In genomic region chr10:119029613-119030420, GRCh38 we compare ENCODE assay signal across 8 cellular contexts. TPM values are rescaled to one million over a fixed set of nuclear protein-coding genes. Genes with fewer than 3 reads are reported as not detected.
DNase-seq lines count a peak whose midpoint lies in the region; ATAC-seq and TF ChIP-seq lines count a peak whose summit lies in the region.

NANOS1 (plus strand) TSS chr10:119029714; CDS start chr10:119029802, 88 bp downstream.

- under 1% methylated on average over 136 of the region's 136 CpGs for WGBS in HUES64
- 2% methylated on average over 47 of the region's 136 CpGs for whole genome bisulfite sequencing in prostate gland

- H3K36me3 ChIP-seq in DND-41 (ENCODE audit: insufficient read depth, low read length), result peaks cover 35% of the 10 kb centered on the region
- H3K36me3 ChIP-seq in HUES64 (ENCODE audit: insufficient read depth, low read length), result peaks cover 26% of the 10 kb centered on the region
- peaks cover 0 to 10% of the 10 kb centered on the region in 2 donors for H3K36me3 ChIP-seq in prostate gland

- H3K79me2 ChIP-seq in DND-41 (ENCODE audit: insufficient read depth, low read length), result peaks cover 39% of the 10 kb centered on the region

- H3K27ac ChIP-seq in DND-41 (ENCODE audit: low read length) (peak within 1 kb of the TSS; percentile 53), HUES64 (ENCODE audit: low read depth, low read length) (peak within 1 kb of the TSS; percentile 46; the same call in 1 of the 2 replicates), prostate gland (peak within 1 kb of the TSS; percentile 53 to 67)

- peak within 1 kb of the TSS; percentile 71 for H3K9ac ChIP-seq in DND-41 (ENCODE audit: low read depth, low read length)
- peak within 1 kb of the TSS; percentile 42 for H3K9ac ChIP-seq in HUES64 (ENCODE audit: low read depth, low read length)

- peaks cover 33% of the 10 kb centered on the region for H3K36me3 Mint-ChIP-seq in activated T-cell treated with anti-CD3 and anti-CD28 coated beads, Interleukin-2, amount 50 U/mL, for 24 hours (ENCODE audit: low read depth)

- H3K27ac Mint-ChIP-seq in activated T-cell treated with anti-CD3 and anti-CD28 coated beads, Interleukin-2, amount 50 U/mL, for 24 hours, result peak within 1 kb of the TSS; percentile 52

- no peak for TF ChIP-seq CTCF in DND-41 (IDR thresholded peaks at IDR 0.05; ENCODE audit: borderline replicate concordance, extremely low read depth, low read length, poor library complexity, severe bottlenecking)
- TF ChIP-seq CTCF in prostate gland (IDR thresholded peaks at IDR 0.05), result no peak

- H4K20me1 ChIP-seq in DND-41 (ENCODE audit: insufficient read depth, low read length), result peaks cover 30% of the 10 kb centered on the region; the same call in 1 of the 2 replicates

- H3K4me2 ChIP-seq in DND-41 (ENCODE audit: insufficient read depth, low read length), result peak within 1 kb of the TSS; percentile 65

- DNase-seq in DND-41 (peak; percentile 68), head of caudate nucleus (peak in 27 of 42 donors; percentile 11 to 57 (median 34)), prostate gland (ENCODE audit: low spot score) (no peak), kidney tubule cell (ENCODE audit: low spot score) (no peak), RKO (ENCODE audit: low spot score) (no peak)
- peak; percentile 71 for DNase-seq in activated T-cell treated with anti-CD3 and anti-CD28 coated beads, Interleukin-2, amount 50 U/mL, for 24 hours

- intact Hi-C loops in head of caudate nucleus (cut with DNase I), result no loop called here
- intact Hi-C loops in prostate gland (cut with DNase I), result loop anchor here (5.0 kb wide), 3 partner anchors 228 to 458 kb away; no protein-coding TSS in a partner anchor

- peak within 1 kb of the TSS; percentile 62 for H3K4me3 Mint-ChIP-seq in activated T-cell treated with anti-CD3 and anti-CD28 coated beads, Interleukin-2, amount 50 U/mL, for 24 hours

- no peak for TF ChIP-seq POLR2A in prostate gland (IDR thresholded peaks at IDR 0.05)

- peak; percentile 27 for ATAC-seq in DND-41 (ENCODE audit: insufficient read depth, low read depth)
- ATAC-seq in GM21515 (IDR thresholded peaks at IDR 0.05; ENCODE audit: unreplicated experiment), result peak; percentile 25

- no peaks in the 10 kb centered on the region for H3K9me3 Mint-ChIP-seq in activated T-cell treated with anti-CD3 and anti-CD28 coated beads, Interleukin-2, amount 50 U/mL, for 24 hours

- peak within 1 kb of the TSS; percentile 38 to 54; a peak in 3 of 4 replicates for H3K4me3 ChIP-seq in DND-41 (ENCODE audit: low read depth in 1 of 2, low read length in 2 of 2)
- H3K4me3 ChIP-seq in HUES64 (ENCODE audit: low read length), result peak within 1 kb of the TSS; percentile 55
- peak within 1 kb of the TSS; percentile 46 to 55 for H3K4me3 ChIP-seq in prostate gland

- H3K4me1 Mint-ChIP-seq in activated T-cell treated with anti-CD3 and anti-CD28 coated beads, Interleukin-2, amount 50 U/mL, for 24 hours (ENCODE audit: low read depth), result peaks cover 26% of the 10 kb centered on the region

- H3K9me3 ChIP-seq in DND-41 (ENCODE audit: insufficient read depth, low read length, severe bottlenecking) (no peaks in the 10 kb centered on the region), HUES64 (ENCODE audit: insufficient read depth, low read depth, low read length) (no peaks in the 10 kb centered on the region), prostate gland (no peaks in the 10 kb centered on the region)

- H3K4me1 ChIP-seq in DND-41 (ENCODE audit: insufficient read depth, low read length) (peaks cover 52% of the 10 kb centered on the region), HUES64 (ENCODE audit: insufficient read depth, low read length) (peaks cover 16% of the 10 kb centered on the region), prostate gland (replicated peaks) (peaks cover 6% of the 10 kb centered on the region)

- peaks cover 4% of the 10 kb centered on the region for H3K27me3 Mint-ChIP-seq in activated T-cell treated with anti-CD3 and anti-CD28 coated beads, Interleukin-2, amount 50 U/mL, for 24 hours

- peak within 1 kb of the TSS; percentile 64 for H2AFZ ChIP-seq in DND-41 (ENCODE audit: low read depth, low read length)

- no peaks in the 10 kb centered on the region for H3K27me3 ChIP-seq in DND-41 (ENCODE audit: insufficient read depth, low read length, poor library complexity)
- H3K27me3 ChIP-seq in HUES64 (ENCODE audit: insufficient read depth, low read length), result 0 out of 2 replicates have a peak, but pooled peaks cover 5% of the 10 kb centered on the region
- no peaks in the 10 kb centered on the region for H3K27me3 ChIP-seq in prostate gland (replicated peaks; ENCODE audit: insufficient read depth)

RNA-seq across cellular contexts. Expression of gene NANOS1, which starts in this region (rescaled TPM):
- 5.0 TPM for polyA plus RNA-seq in HUES64 (2013, experiment 1 of 2)
- 4.9 TPM for polyA plus RNA-seq in HUES64 (2013, experiment 2 of 2)
- total RNA-seq in prostate gland, result 1 to 10 TPM; 4.3 to 5.9 TPM

Comparison
In these comparisons a context has a peak if more than half of its experiments do, and no peak if none do; other contexts are left out.
1. DNase-seq: peak in DND-41 (single experiment), activated T-cell treated with anti-CD3 and anti-CD28 coated beads, Interleukin-2, amount 50 U/mL, for 24 hours (single experiment) and head of caudate nucleus (27 of 42); none in prostate gland (single experiment), kidney tubule cell (single experiment) and RKO (single experiment).
2. Peak in every context shown above with its lines, with median percentiles within 50 percentile points of each other: H3K27ac ChIP-seq and H3K4me3 ChIP-seq.